17 cellular contexts compared by ENCODE assay signal in genomic region chr5:88743231-88743879, GRCh38.
DNase-seq lines count a peak whose midpoint lies in the region; ATAC-seq, FAIRE-seq and TF ChIP-seq lines count a peak whose summit lies in the region.
"Had no signal": no experiment of that assay in that cellular context is flagged by ENCODE, and none has a peak within 500 bp of the region (broad histone marks: within the 10 kb centered on the region; RNA-seq: fewer than 3 reads in every experiment).

No MANE protein-coding gene starts in this region.

- no peak overlapping the region for H3K27ac ChIP-seq in A549
- H3K27ac ChIP-seq: cardiac muscle cell had no signal

- no peak for TF ChIP-seq EP300 in A549 (IDR thresholded peaks at IDR 0.05)

- H3K27me3 Mint-ChIP-seq in activated naive CD8-positive, alpha-beta T cell treated with anti-CD3 and anti-CD28 coated beads, Interleukin-2, amount 50 U/mL, for 24 hours, result peaks cover 7% of the 10 kb centered on the region
- H3K27me3 Mint-ChIP-seq in MCF 10A (ENCODE audit: insufficient read depth, unreplicated experiment), result peaks cover 44% of the 10 kb centered on the region

- no peak for TF ChIP-seq CTCF in A549 (IDR thresholded peaks at IDR 0.05)
- no peak for TF ChIP-seq CTCF in MCF 10A (IDR thresholded peaks at IDR 0.05; ENCODE audit: unreplicated experiment)

- TF ChIP-seq POLR2A in A549 (IDR thresholded peaks at IDR 0.05; ENCODE audit: low read length), result no peak
- TF ChIP-seq POLR2A in GM12892 (IDR thresholded peaks at IDR 0.05; ENCODE audit: low read depth, low read length), result no peak

- CTCF ChIA-PET in A549 (lab: Yijun Ruan, JAX) (interaction anchor here (1.6 to 4.3 kb wide), 2 partner anchors 14 to 16 kb away, joined by 5 to 18 read pairs; no protein-coding TSS in a partner anchor), MCF 10A (lab: Yijun Ruan, JAX) (interaction anchor here (0.7 to 1.6 kb wide), 3 partner anchors 14 to 1639 kb away, joined by 3 to 4 read pairs (median 3); no protein-coding TSS in a partner anchor)

- ATAC-seq in A549, result peak in 1 of 2 experiments; percentile 69; a peak in 3 of 6 replicates
- ATAC-seq in activated naive CD8-positive, alpha-beta T cell treated with anti-CD3 and anti-CD28 coated beads, Interleukin-2, amount 50 U/mL, for 24 hours, result no peak
- ATAC-seq: activated CD8-positive, alpha-beta T cell treated with anti-CD3 and anti-CD28 coated beads, Interleukin-2, amount 10 ng/mL, durations not matched to agents 7 days and 5 days; GM23338; stimulated activated effector memory CD8-positive, alpha-beta T cell treated with anti-CD3 and anti-CD28 coated beads, Interleukin-12 subunit alpha, Interleukin-12 subunit beta, amount 100 ng/mL, for 72 hours had no signal

- peak overlapping the region; percentile 32 for H3K4me2 ChIP-seq in A549
- H3K4me2 ChIP-seq: GM23338 had no signal

- intact Hi-C loops in MCF 10A (cut with micrococcal nuclease), result no loop called here

- H3K36me3 ChIP-seq in adipocyte (ENCODE audit: control insufficient read depth, insufficient read depth, low read length, severe bottlenecking), result peaks cover 4% of the 10 kb centered on the region

- H3K4me1 ChIP-seq in A549 (peaks cover 12% of the 10 kb centered on the region; the same call in 2 of the 3 replicates), adipocyte (ENCODE audit: control insufficient read depth, insufficient read depth, low read length) (peaks cover 13% of the 10 kb centered on the region)

- no peaks in the 10 kb centered on the region for H3K36me3 Mint-ChIP-seq in activated naive CD8-positive, alpha-beta T cell treated with anti-CD3 and anti-CD28 coated beads, Interleukin-2, amount 50 U/mL, for 24 hours (ENCODE audit: low read depth)
- no peaks in the 10 kb centered on the region for H3K36me3 Mint-ChIP-seq in MCF 10A (ENCODE audit: insufficient read depth, unreplicated experiment)
- H3K36me3 Mint-ChIP-seq: stimulated activated effector memory CD8-positive, alpha-beta T cell treated with anti-CD3 and anti-CD28 coated beads, Interleukin-12 subunit alpha, Interleukin-12 subunit beta, amount 100 ng/mL, for 72 hours had no signal

- H3K4me3 ChIP-seq in A549, result no peak overlapping the region
- H3K4me3 ChIP-seq in adipocyte (ENCODE audit: low read length), result no peak overlapping the region
- H3K4me3 ChIP-seq: cardiac muscle cell, GM23338 had no signal

- WGBS in A549 (ENCODE audit: missing lambda C conversion rate), result 7% methylated on average over 2 of the region's 2 CpGs

- DNase-seq in A549 (ENCODE audit: low read depth in 1 of 2, low spot score in 1 of 2) (peak; percentile 26 to 59), HT-29 (ENCODE audit: low spot score) (peak; percentile 46), adipocyte (ENCODE audit: low read depth) (peak; percentile 3), kidney tubule cell (ENCODE audit: low spot score) (peak; percentile 16), NCI-H1092 treated with DMSO at 0.1 percent for 48 hours (lab: John Stamatoyannopoulos, UW) (no peak), MCF 10A (ENCODE audit: unreplicated experiment) (no peak), GM12892 (ENCODE audit: insufficient read length) (no peak)
- DNase-seq in activated naive CD8-positive, alpha-beta T cell treated with anti-CD3 and anti-CD28 coated beads, Interleukin-2, amount 50 U/mL, for 24 hours, result no peak
- DNase-seq: activated CD8-positive, alpha-beta T cell treated with anti-CD3 and anti-CD28 coated beads, Interleukin-2, amount 10 ng/mL, durations not matched to agents 7 days and 5 days; activated gamma-delta T cell treated with Interleukin-2 at 50 U/mL for 16 hours; midbrain; NCI-H1048; NCI-H345 had no signal

- H3K27me3 ChIP-seq in adipocyte (replicated peaks; ENCODE audit: control insufficient read depth, insufficient read depth, low read length), result no peaks in the 10 kb centered on the region
- H3K27me3 ChIP-seq: cardiac muscle cell had no signal

- no peaks in the 10 kb centered on the region for H3K9me3 ChIP-seq in A549
- H3K9me3 ChIP-seq in adipocyte (ENCODE audit: control insufficient read depth, low read length), result no peaks in the 10 kb centered on the region

- no peaks in the 10 kb centered on the region for H3K9me3 Mint-ChIP-seq in activated naive CD8-positive, alpha-beta T cell treated with anti-CD3 and anti-CD28 coated beads, Interleukin-2, amount 50 U/mL, for 24 hours
- no peaks in the 10 kb centered on the region for H3K9me3 Mint-ChIP-seq in MCF 10A (ENCODE audit: unreplicated experiment)
- H3K9me3 Mint-ChIP-seq: GM23338; stimulated activated effector memory CD8-positive, alpha-beta T cell treated with anti-CD3 and anti-CD28 coated beads, Interleukin-12 subunit alpha, Interleukin-12 subunit beta, amount 100 ng/mL, for 72 hours had no signal

- TF ChIP-seq RAD21 in A549 (conservative IDR thresholded peaks at IDR 0.05 in 1 of 2, IDR thresholded peaks at IDR 0.05 in 1 of 2), result no peak

- no TSS peak for BruUV-seq in MCF 10A (replicated peaks; lab: Mats Ljungman, UMichigan)

- H3K9ac ChIP-seq in adipocyte (ENCODE audit: low read length), result no peak overlapping the region

- H3K27ac Mint-ChIP-seq in activated naive CD8-positive, alpha-beta T cell treated with anti-CD3 and anti-CD28 coated beads, Interleukin-2, amount 50 U/mL, for 24 hours, result no peak overlapping the region
- H3K27ac Mint-ChIP-seq in MCF 10A (ENCODE audit: low read depth, unreplicated experiment), result no peak overlapping the region
- H3K27ac Mint-ChIP-seq: activated CD8-positive, alpha-beta T cell treated with anti-CD3 and anti-CD28 coated beads, Interleukin-2, amount 10 ng/mL, durations not matched to agents 7 days and 5 days; stimulated activated effector memory CD8-positive, alpha-beta T cell treated with anti-CD3 and anti-CD28 coated beads, Interleukin-12 subunit alpha, Interleukin-12 subunit beta, amount 100 ng/mL, for 72 hours had no signal

- H3K4me1 Mint-ChIP-seq in activated naive CD8-positive, alpha-beta T cell treated with anti-CD3 and anti-CD28 coated beads, Interleukin-2, amount 50 U/mL, for 24 hours, result no peaks in the 10 kb centered on the region
- no peaks in the 10 kb centered on the region for H3K4me1 Mint-ChIP-seq in MCF 10A (ENCODE audit: insufficient read depth, unreplicated experiment)
- H3K4me1 Mint-ChIP-seq: stimulated activated effector memory CD8-positive, alpha-beta T cell treated with anti-CD3 and anti-CD28 coated beads, Interleukin-12 subunit alpha, Interleukin-12 subunit beta, amount 100 ng/mL, for 72 hours had no signal

- H3K4me3 Mint-ChIP-seq in activated naive CD8-positive, alpha-beta T cell treated with anti-CD3 and anti-CD28 coated beads, Interleukin-2, amount 50 U/mL, for 24 hours, result no peak overlapping the region
- no peak overlapping the region for H3K4me3 Mint-ChIP-seq in MCF 10A (ENCODE audit: unreplicated experiment)
- H3K4me3 Mint-ChIP-seq: activated CD8-positive, alpha-beta T cell treated with anti-CD3 and anti-CD28 coated beads, Interleukin-2, amount 10 ng/mL, durations not matched to agents 7 days and 5 days; GM23338; stimulated activated effector memory CD8-positive, alpha-beta T cell treated with anti-CD3 and anti-CD28 coated beads, Interleukin-12 subunit alpha, Interleukin-12 subunit beta, amount 100 ng/mL, for 72 hours had no signal

- POLR2A ChIA-PET in A549 (lab: Yijun Ruan, JAX), result no interaction called here
- POLR2A ChIA-PET in MCF 10A (lab: Yijun Ruan, JAX), result interaction anchor here (0.6 kb wide), 1 partner anchor 42 kb away, joined by 3 read pairs; no protein-coding TSS in a partner anchor

- no peak for FAIRE-seq in A549 (lab: Jason Lieb, UNC)
- FAIRE-seq in GM12892 (lab: Jason Lieb, UNC), result no peak
- FAIRE-seq: urothelium cell line had no signal

TF ChIP-seq in A549, 52 proteins besides CTCF, POLR2A, EP300 and RAD21:
- TF ChIP-seq HDAC2 (IDR thresholded peaks at IDR 0.05), result no peak
- peak; percentile 98 for TF ChIP-seq MAFK (IDR thresholded peaks at IDR 0.05; ENCODE audit: partially characterized antibody)
- no peak for TF ChIP-seq PHF8 (IDR thresholded peaks at IDR 0.05; ENCODE audit: borderline replicate concordance, low read depth)
- TF ChIP-seq, protein P1, sequence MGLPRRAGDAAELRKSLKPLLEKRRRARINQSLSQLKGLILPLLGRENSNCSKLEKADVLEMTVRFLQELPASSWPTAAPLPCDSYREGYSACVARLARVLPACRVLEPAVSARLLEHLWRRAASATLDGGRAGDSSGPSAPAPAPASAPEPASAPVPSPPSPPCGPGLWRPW (IDR thresholded peaks at IDR 0.05), result no peak
- no peak for TF ChIP-seq JUN (IDR thresholded peaks at IDR 0.05)
- no peak for TF ChIP-seq ZFP36 (IDR thresholded peaks at IDR 0.05; ENCODE audit: borderline replicate concordance, partially characterized antibody)
- TF ChIP-seq FOSL2 (IDR thresholded peaks at IDR 0.05), result no peak
- no peak for TF ChIP-seq FOSL2 (CRISPR knock-in tag; IDR thresholded peaks at IDR 0.05)
- no peak for TF ChIP-seq CBX8 (IDR thresholded peaks at IDR 0.05)
- no peak for TF ChIP-seq SREBF2 (IDR thresholded peaks at IDR 0.05)
- TF ChIP-seq CBX2 (IDR thresholded peaks at IDR 0.05; ENCODE audit: borderline replicate concordance, low read depth), result no peak
- TF ChIP-seq MAZ (IDR thresholded peaks at IDR 0.05; ENCODE audit: borderline replicate concordance, low read depth, low read length), result no peak
- TF ChIP-seq JUNB (IDR thresholded peaks at IDR 0.05), result no peak
- TF ChIP-seq NFE2L2 (conservative IDR thresholded peaks at IDR 0.05; ENCODE audit: low read length), result peak; percentile 81
- TF ChIP-seq TFCP2L1 (CRISPR knock-in tag; IDR thresholded peaks at IDR 0.05), result no peak
- TF ChIP-seq HMGXB4 (CRISPR knock-in tag; IDR thresholded peaks at IDR 0.05; ENCODE audit: borderline replicate concordance), result no peak
- TF ChIP-seq GATA3 (IDR thresholded peaks at IDR 0.05; ENCODE audit: borderline replicate concordance), result peak; percentile 75; the same call in 1 of the 2 replicates
TF ChIP-seq in A549: peak in this region for 3.

Comparison
In these comparisons a context has a peak if more than half of its experiments do, and no peak if none do; other contexts are left out.
1. DNase-seq: peak in A549 (2 of 2), HT-29 (single experiment), adipocyte (single experiment) and kidney tubule cell (single experiment); none in activated naive CD8-positive, alpha-beta T cell treated with anti-CD3 and anti-CD28 coated beads, Interleukin-2, amount 50 U/mL, for 24 hours (single experiment), NCI-H1092 treated with DMSO at 0.1 percent for 48 hours (single experiment), MCF 10A (single experiment) and GM12892 (single experiment).